ENCODE assay signal across 27 cellular contexts in genomic region chr16:48818257-48818656, GRCh38.
"Had no signal": no experiment of that assay in that cellular context is flagged by ENCODE, and none has a peak within 500 bp of the region (broad histone marks: within the 10 kb centered on the region; RNA-seq: fewer than 3 reads in every experiment).

No MANE protein-coding gene starts in this region.

- ATAC-seq: effector memory CD8-positive, alpha-beta T cell; gastrocnemius medialis; left cardiac atrium; left lung; naive thymus-derived CD8-positive, alpha-beta T cell; sciatic nerve; stimulated activated naive CD8-positive, alpha-beta T cell treated with anti-CD3 and anti-CD28 coated beads, Interleukin-15, amount 100 ng/mL, for 72 hours had no signal

- H3K4me3 ChIP-seq: gastrocnemius medialis, hepatocyte, left lung, prostate gland, right atrium auricular region, smooth muscle cell, thyroid gland, vagina had no signal

- H3K9me3 ChIP-seq: gastrocnemius medialis, left lung, prostate gland, right atrium auricular region, thyroid gland, vagina had no signal

- H3K27me3 ChIP-seq: gastrocnemius medialis, right atrium auricular region, thyroid gland, vagina had no signal

- H3K27ac ChIP-seq: gastrocnemius medialis, hepatocyte, left lung, prostate gland, right atrium auricular region, thyroid gland, vagina had no signal

- DNase-seq: cortex of kidney; effector memory CD8-positive, alpha-beta T cell; foreskin fibroblast; gastrocnemius medialis; head of caudate nucleus; left cardiac atrium; mammary epithelial cell; mesendoderm; midbrain; naive thymus-derived CD8-positive, alpha-beta T cell; nephron progenitor cell; nucleus accumbens; stimulated activated CD4-positive, alpha-beta T cell treated with anti-CD3 and anti-CD28 coated beads, Interleukin-12 subunit alpha, Interleukin-12 subunit beta, amount 100 ng/mL, for 4 hours; stimulated activated CD4-positive, alpha-beta T cell treated with anti-CD3 and anti-CD28 coated beads, Interleukin-1b, Interleukin-23, amount 100 ng/mL, for 48 hours; stimulated activated CD4-positive, alpha-beta T cell treated with anti-CD3 and anti-CD28 coated beads, Interleukin-4, amount 100 ng/mL, for 1 hour; stimulated activated CD8-positive, alpha-beta memory T cell treated with anti-CD3 and anti-CD28 coated beads, Interleukin-4, amount 100 ng/mL, for 48 hours; stimulated activated naive CD4-positive, alpha-beta T cell; stimulated activated naive CD8-positive, alpha-beta T cell treated with anti-CD3 and anti-CD28 coated beads, Interleukin-15, amount 100 ng/mL, for 72 hours; thyroid gland; trophoblast cell had no signal

- H3K4me1 ChIP-seq: gastrocnemius medialis, left lung, prostate gland, right atrium auricular region, thyroid gland, vagina had no signal

- H3K36me3 ChIP-seq: gastrocnemius medialis, left lung, prostate gland, right atrium auricular region, thyroid gland, vagina had no signal
